ENCODE assay signal across 17 cellular contexts in genomic region chr10:5538892-5539651, GRCh38. TPM values are rescaled to one million over a fixed set of nuclear protein-coding genes. Genes with fewer than 3 reads are reported as not detected.
A peak's percentile ranks its signal among the peaks of the same experiment; 100 is the strongest.
DNase-seq lines count a peak whose midpoint lies in the region; ATAC-seq, FAIRE-seq and TF ChIP-seq lines count a peak whose summit lies in the region.
"Had no signal": no experiment of that assay in that cellular context is flagged by ENCODE, and none has a peak within 500 bp of the region (broad histone marks: within the 10 kb centered on the region; RNA-seq: fewer than 3 reads in every experiment).

No MANE protein-coding gene starts in this region.

- no peaks in the 10 kb centered on the region for H3F3A ChIP-seq in neural progenitor cell (ENCODE audit: low read depth)

- no peak overlapping the region for H3K27ac ChIP-seq in BLaER1 treated with 17β-estradiol and CSF1 and Interleukin-3, amounts not matched to agents 10 nM and 100 nM
- H3K27ac ChIP-seq in RWPE1 (peak overlapping the region; percentile 84), endodermal cell (ENCODE audit: low read depth, low read length) (no peak overlapping the region), neural progenitor cell (no peak overlapping the region), brain microvascular endothelial cell (no peak overlapping the region)
- H3K27ac ChIP-seq: pancreas had no signal

- peaks cover 0 to 15% (median 9%) of the 10 kb centered on the region in 10 experiments; a peak in 10 of 20 replicates for H3K4me1 ChIP-seq in BLaER1 treated with 17β-estradiol and CSF1 and Interleukin-3, amounts not matched to agents 10 nM and 100 nM
- H3K4me1 ChIP-seq in endodermal cell (ENCODE audit: control insufficient read depth, insufficient read depth, low read length): peaks cover 10% of the 10 kb centered on the region
- no peaks in the 10 kb centered on the region for H3K4me1 ChIP-seq in neural progenitor cell

- H2AFZ ChIP-seq in neural progenitor cell (replicated peaks): peak overlapping the region; percentile 20

- 93 to 94% methylated on average over 12 to 19 of the region's 19 CpGs for WGBS in endodermal cell (ENCODE audit: insufficient coverage in 1 of 2, insufficient read length in 1 of 2), 2 experiments

- H3K27ac Mint-ChIP-seq in endodermal cell: no peak overlapping the region
- no peak overlapping the region for H3K27ac Mint-ChIP-seq in neural progenitor cell
- H3K27ac Mint-ChIP-seq in activated CD4-positive, alpha-beta T cell treated with anti-CD3 and anti-CD28 coated beads, Interleukin-2, amount 10 ng/mL, durations not matched to agents 24 days and 14 days: no peak overlapping the region
- H3K27ac Mint-ChIP-seq: effector memory CD8-positive, alpha-beta T cell had no signal

- H3K4me1 Mint-ChIP-seq in endodermal cell (peaks cover 13% of the 10 kb centered on the region), neural progenitor cell (peaks cover 7% of the 10 kb centered on the region)
- no peaks in the 10 kb centered on the region for H3K4me1 Mint-ChIP-seq in activated CD4-positive, alpha-beta T cell treated with anti-CD3 and anti-CD28 coated beads, Interleukin-2, amount 10 ng/mL, durations not matched to agents 24 days and 14 days

- H3K4me2 ChIP-seq in BLaER1 treated with 17β-estradiol and CSF1 and Interleukin-3, amounts not matched to agents 10 nM and 100 nM: peak overlapping the region in 7 of 11 experiments; percentile 9 to 55 (median 42); a peak in 12 of 22 replicates
- H3K4me2 ChIP-seq in neural progenitor cell: no peak overlapping the region

- H3K27me3 Mint-ChIP-seq in endodermal cell (ENCODE audit: insufficient read depth) (no peaks in the 10 kb centered on the region), neural progenitor cell (ENCODE audit: insufficient read depth, low read depth) (peaks cover 2% of the 10 kb centered on the region)
- peaks cover 8% of the 10 kb centered on the region for H3K27me3 Mint-ChIP-seq in activated CD4-positive, alpha-beta T cell treated with anti-CD3 and anti-CD28 coated beads, Interleukin-2, amount 10 ng/mL, durations not matched to agents 24 days and 14 days

- no peaks in the 10 kb centered on the region for H4K20me1 ChIP-seq in BLaER1 treated with 17β-estradiol and CSF1 and Interleukin-3, amounts not matched to agents 10 nM and 100 nM
- no peaks in the 10 kb centered on the region for H4K20me1 ChIP-seq in neural progenitor cell (ENCODE audit: low read depth)

- H3K9me3 Mint-ChIP-seq in endodermal cell (peaks cover 20% of the 10 kb centered on the region), neural progenitor cell (peaks cover 25% of the 10 kb centered on the region)
- peaks cover 4% of the 10 kb centered on the region for H3K9me3 Mint-ChIP-seq in activated CD4-positive, alpha-beta T cell treated with anti-CD3 and anti-CD28 coated beads, Interleukin-2, amount 10 ng/mL, durations not matched to agents 24 days and 14 days

- H3K4me3 Mint-ChIP-seq in endodermal cell (no peak overlapping the region), neural progenitor cell (no peak overlapping the region)
- no peak overlapping the region for H3K4me3 Mint-ChIP-seq in activated CD4-positive, alpha-beta T cell treated with anti-CD3 and anti-CD28 coated beads, Interleukin-2, amount 10 ng/mL, durations not matched to agents 24 days and 14 days
- H3K4me3 Mint-ChIP-seq: effector memory CD8-positive, alpha-beta T cell had no signal

- DNase-seq in RWPE1 (ENCODE audit: low spot score) (peak; percentile 45), endodermal cell (peak; percentile 42), neural progenitor cell (ENCODE audit: low spot score) (no peak), brain microvascular endothelial cell (no peak), frontal cortex (ENCODE audit: low spot score in 2 of 2) (no peak)
- DNase-seq in activated CD4-positive, alpha-beta T cell treated with anti-CD3 and anti-CD28 coated beads, Interleukin-2, amount 10 ng/mL, durations not matched to agents 24 days and 14 days: no peak
- DNase-seq: effector memory CD8-positive, alpha-beta T cell; NCI-H1048; NCI-H524 treated with DMSO at 0.1 percent for 48 hours; SHP77 had no signal

- peaks cover 5% of the 10 kb centered on the region for H3K36me3 Mint-ChIP-seq in endodermal cell (ENCODE audit: low read depth)
- no peaks in the 10 kb centered on the region for H3K36me3 Mint-ChIP-seq in neural progenitor cell
- no peaks in the 10 kb centered on the region for H3K36me3 Mint-ChIP-seq in activated CD4-positive, alpha-beta T cell treated with anti-CD3 and anti-CD28 coated beads, Interleukin-2, amount 10 ng/mL, durations not matched to agents 24 days and 14 days (ENCODE audit: low read depth)

- H3K9ac ChIP-seq in BLaER1 treated with 17β-estradiol and CSF1 and Interleukin-3, amounts not matched to agents 10 nM and 100 nM: no peak overlapping the region
- H3K9ac ChIP-seq in endodermal cell (ENCODE audit: extremely low read depth, low read length, poor library complexity, severe bottlenecking) (no peak overlapping the region), neural progenitor cell (no peak overlapping the region)

- TF ChIP-seq CTCF in RWPE1 (conservative IDR thresholded peaks at IDR 0.05; ENCODE audit: low read depth) (no peak), endodermal cell (conservative IDR thresholded peaks at IDR 0.05) (no peak), neural progenitor cell (IDR thresholded peaks at IDR 0.05) (no peak), brain microvascular endothelial cell (IDR thresholded peaks at IDR 0.05; ENCODE audit: low read depth, low read length, missing control alignments) (no peak)

- intact Hi-C loops in activated CD4-positive, alpha-beta T cell treated with anti-CD3 and anti-CD28 coated beads, Interleukin-2, amount 10 ng/mL, durations not matched to agents 24 days and 14 days (cut with micrococcal nuclease): no loop called here

- H3K36me3 ChIP-seq in BLaER1 treated with 17β-estradiol and CSF1 and Interleukin-3, amounts not matched to agents 10 nM and 100 nM: no peaks in the 10 kb centered on the region
- H3K36me3 ChIP-seq in endodermal cell (ENCODE audit: control insufficient read depth, insufficient read depth, low read length): no peaks in the 10 kb centered on the region
- H3K36me3 ChIP-seq in neural progenitor cell: peaks cover 5% of the 10 kb centered on the region
- H3K36me3 ChIP-seq in brain microvascular endothelial cell (replicated peaks): no peaks in the 10 kb centered on the region
- H3K36me3 ChIP-seq: pancreas had no signal

- FAIRE-seq in frontal cortex (lab: Jason Lieb, UNC): no peak
- FAIRE-seq: pancreas, TTC549 had no signal

- no peak overlapping the region for H3K4me3 ChIP-seq in BLaER1 treated with 17β-estradiol and CSF1 and Interleukin-3, amounts not matched to agents 10 nM and 100 nM
- H3K4me3 ChIP-seq in endodermal cell (ENCODE audit: low read length): no peak overlapping the region
- H3K4me3 ChIP-seq in neural progenitor cell: no peak overlapping the region
- H3K4me3 ChIP-seq in brain microvascular endothelial cell (ENCODE audit: low read depth, low read length): no peak overlapping the region
- H3K4me3 ChIP-seq: pancreas had no signal

- no peaks in the 10 kb centered on the region for H3K27me3 ChIP-seq in BLaER1 treated with 17β-estradiol and CSF1 and Interleukin-3, amounts not matched to agents 10 nM and 100 nM
- H3K27me3 ChIP-seq in endodermal cell (ENCODE audit: control insufficient read depth, insufficient read depth, low read length, poor library complexity, severe bottlenecking) (no peaks in the 10 kb centered on the region), neural progenitor cell (no peaks in the 10 kb centered on the region), brain microvascular endothelial cell (replicated peaks) (no peaks in the 10 kb centered on the region)
- H3K27me3 ChIP-seq: pancreas had no signal

- peaks cover 29 to 40% (median 36%) of the 10 kb centered on the region in 11 experiments for H3K9me3 ChIP-seq in BLaER1 treated with 17β-estradiol and CSF1 and Interleukin-3, amounts not matched to agents 10 nM and 100 nM (replicated peaks in 1 of 11)
- H3K9me3 ChIP-seq in endodermal cell (ENCODE audit: control insufficient read depth, low read length) (peaks cover 15% of the 10 kb centered on the region), neural progenitor cell (ENCODE audit: low read depth) (peaks cover 12% of the 10 kb centered on the region)
- H3K9me3 ChIP-seq: pancreas had no signal

- in situ Hi-C loops in brain microvascular endothelial cell (cut with HindIII; ENCODE audit: low pct_ligation_motif_present, low sequenced_read_pairs): no loop called here

- H3K79me2 ChIP-seq in neural progenitor cell (ENCODE audit: low read depth): no peaks in the 10 kb centered on the region

- POLR2A ChIA-PET in RWPE1 (lab: Yijun Ruan, JAX; ENCODE audit: low non-redundant PET): interaction anchor here (0.6 kb wide), 1 partner anchor 36 kb away, joined by 3 read pairs; no protein-coding TSS in a partner anchor

- CTCF ChIA-PET in RWPE1 (lab: Yijun Ruan, JAX): interaction anchor here (0.9 kb wide), 1 partner anchor 84 kb away, joined by 3 read pairs; no protein-coding TSS in a partner anchor

- ATAC-seq in HG03039 (IDR thresholded peaks at IDR 0.05; ENCODE audit: unreplicated experiment): no peak
- ATAC-seq: effector memory CD8-positive, alpha-beta T cell; pancreas had no signal

RNA-seq across cellular contexts. Expression of gene CALML3, which starts 14.3 kb away (rescaled TPM):
- not detected for total RNA-seq in endodermal cell
- not detected for polyA plus RNA-seq in endodermal cell (2013, experiment 1 of 2)
- polyA plus RNA-seq in endodermal cell (2013, experiment 2 of 2): not detected
- not detected in 2 replicates for total RNA-seq in neural progenitor cell (ENCODE audit: low replicate concordance)
- not detected in 2 replicates for total RNA-seq in activated CD4-positive, alpha-beta T cell treated with anti-CD3 and anti-CD28 coated beads, Interleukin-2, amount 10 ng/mL, durations not matched to agents 24 days and 14 days
- under 0.01 TPM for total RNA-seq in frontal cortex
- total RNA-seq: aorta, Daoy, liver, pancreas had no signal
- polyA plus RNA-seq: liver had no signal

RNA-seq across cellular contexts. Expression of gene CALML5, which starts 39.7 kb away (rescaled TPM):
- total RNA-seq in endodermal cell (not detected), neural progenitor cell (ENCODE audit: low replicate concordance) (not detected in 2 replicates), frontal cortex (not detected)
- polyA plus RNA-seq in endodermal cell (2013, experiment 1 of 2): not detected
- not detected for polyA plus RNA-seq in endodermal cell (2013, experiment 2 of 2)
- total RNA-seq in activated CD4-positive, alpha-beta T cell treated with anti-CD3 and anti-CD28 coated beads, Interleukin-2, amount 10 ng/mL, durations not matched to agents 24 days and 14 days: not detected in 2 replicates
- total RNA-seq: aorta, Daoy, liver, pancreas had no signal
- polyA plus RNA-seq: aorta, liver, pancreas had no signal

Comparison
In these comparisons a context has a peak if more than half of its experiments do, and no peak if none do; other contexts are left out.
1. DNase-seq: peak in RWPE1 (single experiment) and endodermal cell (single experiment); none in neural progenitor cell (single experiment), activated CD4-positive, alpha-beta T cell treated with anti-CD3 and anti-CD28 coated beads, Interleukin-2, amount 10 ng/mL, durations not matched to agents 24 days and 14 days (single experiment), brain microvascular endothelial cell (single experiment) and frontal cortex (0 of 2).